ENCODE assay signal across 13 cellular contexts in the genomic region with DNA sequence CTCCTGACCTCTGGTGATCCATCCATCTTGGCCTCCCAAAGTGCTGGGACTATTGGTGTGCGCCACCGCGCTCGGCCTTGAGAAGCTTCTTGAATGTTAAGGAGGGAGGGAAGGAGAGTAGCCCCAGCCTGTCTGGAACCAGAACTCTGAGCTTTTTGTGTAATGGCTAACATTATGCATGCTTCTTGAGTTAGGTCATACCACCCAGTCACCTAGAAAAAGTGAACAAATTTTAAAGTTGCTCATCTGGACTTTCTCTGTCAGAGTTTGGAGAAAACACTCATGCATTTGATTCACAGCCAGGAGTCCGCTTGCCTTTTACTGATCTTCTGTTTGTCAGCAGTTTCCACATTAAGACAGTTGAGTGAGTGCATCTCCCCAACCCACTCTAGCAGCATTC.
DNase-seq lines count a peak whose midpoint lies in the region; ATAC-seq, FAIRE-seq and TF ChIP-seq lines count a peak whose summit lies in the region.
"Had no signal": no experiment of that assay in that cellular context is flagged by ENCODE, and none has a peak within 500 bp of the region (broad histone marks: within the 10 kb centered on the region; RNA-seq: fewer than 3 reads in every experiment).

No MANE protein-coding gene starts in this region.

- TF ChIP-seq CTCF in kidney (IDR thresholded peaks at IDR 0.05; ENCODE audit: borderline replicate concordance, extremely low read depth, insufficient read depth) = no peak
- no peak for TF ChIP-seq CTCF in type B pancreatic cell (conservative IDR thresholded peaks at IDR 0.05)

- no peaks in the 10 kb centered on the region for H3K9me3 ChIP-seq in kidney (ENCODE audit: control insufficient read depth in 1 of 2, low read length in 2 of 2)

- ATAC-seq in HG02678 (IDR thresholded peaks at IDR 0.05; ENCODE audit: unreplicated experiment) (no peak), GM21786 (IDR thresholded peaks at IDR 0.05; ENCODE audit: unreplicated experiment) (no peak)

- peaks cover 69% of the 10 kb centered on the region for H3K36me3 Mint-ChIP-seq in activated CD4-positive, alpha-beta T cell treated with anti-CD3 and anti-CD28 coated beads, Interleukin-2, amount 10 ng/mL, durations not matched to agents 24 days and 14 days (ENCODE audit: low read depth)
- H3K36me3 Mint-ChIP-seq in type B pancreatic cell = peaks cover 71% of the 10 kb centered on the region

- intact Hi-C loops in activated CD4-positive, alpha-beta T cell treated with anti-CD3 and anti-CD28 coated beads, Interleukin-2, amount 10 ng/mL, durations not matched to agents 24 days and 14 days (cut with micrococcal nuclease) = no loop called here
- intact Hi-C loops in kidney (cut with DNase I) = no loop called here

- peaks cover 18 to 38% of the 10 kb centered on the region in 2 donors for H3K36me3 ChIP-seq in kidney (ENCODE audit: control insufficient read depth in 1 of 2, insufficient read depth in 2 of 2, low read length in 2 of 2)

- H3K9me3 Mint-ChIP-seq in activated CD4-positive, alpha-beta T cell treated with anti-CD3 and anti-CD28 coated beads, Interleukin-2, amount 10 ng/mL, durations not matched to agents 24 days and 14 days = no peaks in the 10 kb centered on the region
- no peaks in the 10 kb centered on the region for H3K9me3 Mint-ChIP-seq in type B pancreatic cell
- H3K9me3 Mint-ChIP-seq: nephron had no signal

- H3K4me1 Mint-ChIP-seq in activated CD4-positive, alpha-beta T cell treated with anti-CD3 and anti-CD28 coated beads, Interleukin-2, amount 10 ng/mL, durations not matched to agents 24 days and 14 days = peaks cover 50% of the 10 kb centered on the region
- H3K4me1 Mint-ChIP-seq in type B pancreatic cell (ENCODE audit: unreplicated experiment) = peaks cover 36% of the 10 kb centered on the region

- peak overlapping the region; percentile 8 for H3K27ac Mint-ChIP-seq in activated CD4-positive, alpha-beta T cell treated with anti-CD3 and anti-CD28 coated beads, Interleukin-2, amount 10 ng/mL, durations not matched to agents 24 days and 14 days
- peak overlapping the region; percentile 63 for H3K27ac Mint-ChIP-seq in type B pancreatic cell
- H3K27ac Mint-ChIP-seq: nephron had no signal

- H3K4me3 ChIP-seq in kidney (ENCODE audit: low read length in 2 of 2) = no peak overlapping the region

- H3K4me3 Mint-ChIP-seq in activated CD4-positive, alpha-beta T cell treated with anti-CD3 and anti-CD28 coated beads, Interleukin-2, amount 10 ng/mL, durations not matched to agents 24 days and 14 days = no peak overlapping the region
- H3K4me3 Mint-ChIP-seq in type B pancreatic cell = peak overlapping the region; percentile 4
- H3K4me3 Mint-ChIP-seq: activated T-cell treated with anti-CD3 and anti-CD28 coated beads, Interleukin-2, amount 50 U/mL, for 72 hours; nephron had no signal

- peak; percentile 15 for FAIRE-seq in kidney (lab: Jason Lieb, UNC)
- FAIRE-seq: A204.1, endothelial cell of umbilical vein had no signal

- peaks cover 0 to 5% of the 10 kb centered on the region in 2 donors for H3K4me1 ChIP-seq in kidney (ENCODE audit: control insufficient read depth in 1 of 2, insufficient read depth in 1 of 2, low read depth in 1 of 2, low read length in 2 of 2)

- no peak for DNase-seq in activated CD4-positive, alpha-beta T cell treated with anti-CD3 and anti-CD28 coated beads, Interleukin-2, amount 10 ng/mL, durations not matched to agents 24 days and 14 days
- DNase-seq in activated CD4-positive, alpha-beta T cell treated with anti-CD3 and anti-CD28 coated beads, Interleukin-2, amount 50 U/mL, for 48 hours = no peak
- DNase-seq in amniotic stem cell (lab: John Stamatoyannopoulos, UW) (peak; percentile 60), kidney (no peak), type B pancreatic cell (ENCODE audit: extremely low spot score, unreplicated experiment) (no peak), epidermal melanocyte (ENCODE audit: insufficient read length, low spot score) (no peak)
- DNase-seq: activated T-cell treated with anti-CD3 and anti-CD28 coated beads, Interleukin-2, amount 50 U/mL, for 72 hours; NCI-H2107 had no signal

- no peaks in the 10 kb centered on the region for H3K27me3 Mint-ChIP-seq in activated CD4-positive, alpha-beta T cell treated with anti-CD3 and anti-CD28 coated beads, Interleukin-2, amount 10 ng/mL, durations not matched to agents 24 days and 14 days
- no peaks in the 10 kb centered on the region for H3K27me3 Mint-ChIP-seq in type B pancreatic cell

- no peak overlapping the region for H3K9ac ChIP-seq in kidney (ENCODE audit: low read length in 2 of 2)

- no peak overlapping the region for H3K27ac ChIP-seq in kidney (ENCODE audit: low read depth in 2 of 2, low read length in 2 of 2)
